In the genomic region with DNA sequence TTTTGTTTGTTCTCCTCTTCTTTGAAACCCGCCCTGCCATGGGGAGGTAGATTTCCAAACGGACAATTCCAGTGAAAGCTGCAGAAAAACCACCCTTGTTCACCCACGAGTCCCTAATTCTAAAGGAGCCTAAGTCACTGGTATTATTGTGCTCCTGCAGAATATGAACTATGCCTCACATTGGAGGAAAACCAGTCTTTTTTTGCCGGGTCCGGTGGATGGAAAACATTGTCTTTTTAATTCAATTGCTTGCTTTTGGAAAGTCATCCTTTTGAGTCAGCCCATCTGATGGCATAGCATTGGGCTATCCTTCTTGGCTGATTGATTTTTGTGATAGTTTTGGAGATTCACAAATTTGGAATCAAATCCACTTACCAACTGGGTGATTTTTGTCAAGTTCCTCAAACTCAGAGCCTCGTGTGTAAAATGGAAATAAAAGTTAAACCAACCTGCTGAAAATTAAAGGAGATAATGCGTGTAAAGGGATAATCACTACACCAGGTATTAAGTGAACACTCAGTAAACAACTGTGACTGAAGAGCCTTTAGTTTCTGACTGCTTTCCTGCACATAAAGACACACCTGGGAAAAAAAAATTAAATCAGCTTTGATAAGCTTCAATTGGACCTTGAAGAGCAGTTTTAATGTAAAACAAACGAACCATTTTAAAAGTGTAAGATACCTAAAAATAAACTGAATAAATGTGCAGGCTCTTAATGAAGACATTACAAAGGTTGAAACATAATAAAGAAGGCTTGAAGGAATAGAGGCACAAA, we compare ENCODE assay signal across 2 cellular contexts.
TF ChIP-seq lines count a peak whose summit lies in the region.

No MANE protein-coding gene starts in this region.

TF ChIP-seq in A549, 52 proteins besides CTCF, POLR2A, EP300 and RAD21:
- TF ChIP-seq, protein P1, sequence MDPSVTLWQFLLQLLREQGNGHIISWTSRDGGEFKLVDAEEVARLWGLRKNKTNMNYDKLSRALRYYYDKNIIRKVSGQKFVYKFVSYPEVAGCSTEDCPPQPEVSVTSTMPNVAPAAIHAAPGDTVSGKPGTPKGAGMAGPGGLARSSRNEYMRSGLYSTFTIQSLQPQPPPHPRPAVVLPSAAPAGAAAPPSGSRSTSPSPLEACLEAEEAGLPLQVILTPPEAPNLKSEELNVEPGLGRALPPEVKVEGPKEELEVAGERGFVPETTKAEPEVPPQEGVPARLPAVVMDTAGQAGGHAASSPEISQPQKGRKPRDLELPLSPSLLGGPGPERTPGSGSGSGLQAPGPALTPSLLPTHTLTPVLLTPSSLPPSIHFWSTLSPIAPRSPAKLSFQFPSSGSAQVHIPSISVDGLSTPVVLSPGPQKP (IDR thresholded peaks at IDR 0.05; ENCODE audit: low read depth, low read length) = no peak
- no peak for TF ChIP-seq JUNB (IDR thresholded peaks at IDR 0.05)
- no peak for TF ChIP-seq TP53 (CRISPR knock-in tag; IDR thresholded peaks at IDR 0.05)
- TF ChIP-seq RARB (CRISPR knock-in tag; IDR thresholded peaks at IDR 0.05) = no peak
- TF ChIP-seq, protein P2, sequence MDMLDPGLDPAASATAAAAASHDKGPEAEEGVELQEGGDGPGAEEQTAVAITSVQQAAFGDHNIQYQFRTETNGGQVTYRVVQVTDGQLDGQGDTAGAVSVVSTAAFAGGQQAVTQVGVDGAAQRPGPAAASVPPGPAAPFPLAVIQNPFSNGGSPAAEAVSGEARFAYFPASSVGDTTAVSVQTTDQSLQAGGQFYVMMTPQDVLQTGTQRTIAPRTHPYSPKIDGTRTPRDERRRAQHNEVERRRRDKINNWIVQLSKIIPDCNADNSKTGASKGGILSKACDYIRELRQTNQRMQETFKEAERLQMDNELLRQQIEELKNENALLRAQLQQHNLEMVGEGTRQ (IDR thresholded peaks at IDR 0.05) = no peak
- TF ChIP-seq RFX5 (IDR thresholded peaks at IDR 0.05) = no peak
- no peak for TF ChIP-seq FOSB (CRISPR knock-in tag; IDR thresholded peaks at IDR 0.05)
- no peak for TF ChIP-seq CHD4 (IDR thresholded peaks at IDR 0.05; ENCODE audit: borderline replicate concordance)
- TF ChIP-seq BHLHE40 (IDR thresholded peaks at IDR 0.05; ENCODE audit: low read depth, low read length) = no peak
- TF ChIP-seq, protein P3, sequence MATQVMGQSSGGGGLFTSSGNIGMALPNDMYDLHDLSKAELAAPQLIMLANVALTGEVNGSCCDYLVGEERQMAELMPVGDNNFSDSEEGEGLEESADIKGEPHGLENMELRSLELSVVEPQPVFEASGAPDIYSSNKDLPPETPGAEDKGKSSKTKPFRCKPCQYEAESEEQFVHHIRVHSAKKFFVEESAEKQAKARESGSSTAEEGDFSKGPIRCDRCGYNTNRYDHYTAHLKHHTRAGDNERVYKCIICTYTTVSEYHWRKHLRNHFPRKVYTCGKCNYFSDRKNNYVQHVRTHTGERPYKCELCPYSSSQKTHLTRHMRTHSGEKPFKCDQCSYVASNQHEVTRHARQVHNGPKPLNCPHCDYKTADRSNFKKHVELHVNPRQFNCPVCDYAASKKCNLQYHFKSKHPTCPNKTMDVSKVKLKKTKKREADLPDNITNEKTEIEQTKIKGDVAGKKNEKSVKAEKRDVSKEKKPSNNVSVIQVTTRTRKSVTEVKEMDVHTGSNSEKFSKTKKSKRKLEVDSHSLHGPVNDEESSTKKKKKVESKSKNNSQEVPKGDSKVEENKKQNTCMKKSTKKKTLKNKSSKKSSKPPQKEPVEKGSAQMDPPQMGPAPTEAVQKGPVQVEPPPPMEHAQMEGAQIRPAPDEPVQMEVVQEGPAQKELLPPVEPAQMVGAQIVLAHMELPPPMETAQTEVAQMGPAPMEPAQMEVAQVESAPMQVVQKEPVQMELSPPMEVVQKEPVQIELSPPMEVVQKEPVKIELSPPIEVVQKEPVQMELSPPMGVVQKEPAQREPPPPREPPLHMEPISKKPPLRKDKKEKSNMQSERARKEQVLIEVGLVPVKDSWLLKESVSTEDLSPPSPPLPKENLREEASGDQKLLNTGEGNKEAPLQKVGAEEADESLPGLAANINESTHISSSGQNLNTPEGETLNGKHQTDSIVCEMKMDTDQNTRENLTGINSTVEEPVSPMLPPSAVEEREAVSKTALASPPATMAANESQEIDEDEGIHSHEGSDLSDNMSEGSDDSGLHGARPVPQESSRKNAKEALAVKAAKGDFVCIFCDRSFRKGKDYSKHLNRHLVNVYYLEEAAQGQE (IDR thresholded peaks at IDR 0.05) = no peak
- no peak for TF ChIP-seq MAZ (IDR thresholded peaks at IDR 0.05; ENCODE audit: borderline replicate concordance, low read depth, low read length)
- TF ChIP-seq RNF2 (IDR thresholded peaks at IDR 0.05; ENCODE audit: borderline replicate concordance, low read depth) = no peak
- no peak for TF ChIP-seq ZSCAN20 (CRISPR knock-in tag; IDR thresholded peaks at IDR 0.05)
- TF ChIP-seq, protein P4, sequence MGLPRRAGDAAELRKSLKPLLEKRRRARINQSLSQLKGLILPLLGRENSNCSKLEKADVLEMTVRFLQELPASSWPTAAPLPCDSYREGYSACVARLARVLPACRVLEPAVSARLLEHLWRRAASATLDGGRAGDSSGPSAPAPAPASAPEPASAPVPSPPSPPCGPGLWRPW (IDR thresholded peaks at IDR 0.05) = no peak
- no peak for TF ChIP-seq JUN (IDR thresholded peaks at IDR 0.05)
- TF ChIP-seq SMC3 (IDR thresholded peaks at IDR 0.05) = no peak
- TF ChIP-seq, protein P5, sequence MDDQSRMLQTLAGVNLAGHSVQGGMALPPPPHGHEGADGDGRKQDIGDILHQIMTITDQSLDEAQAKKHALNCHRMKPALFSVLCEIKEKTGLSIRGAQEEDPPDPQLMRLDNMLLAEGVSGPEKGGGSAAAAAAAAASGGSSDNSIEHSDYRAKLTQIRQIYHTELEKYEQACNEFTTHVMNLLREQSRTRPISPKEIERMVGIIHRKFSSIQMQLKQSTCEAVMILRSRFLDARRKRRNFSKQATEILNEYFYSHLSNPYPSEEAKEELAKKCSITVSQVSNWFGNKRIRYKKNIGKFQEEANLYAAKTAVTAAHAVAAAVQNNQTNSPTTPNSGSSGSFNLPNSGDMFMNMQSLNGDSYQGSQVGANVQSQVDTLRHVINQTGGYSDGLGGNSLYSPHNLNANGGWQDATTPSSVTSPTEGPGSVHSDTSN (IDR thresholded peaks at IDR 0.05) = no peak
- no peak for TF ChIP-seq PHF8 (IDR thresholded peaks at IDR 0.05; ENCODE audit: borderline replicate concordance, low read depth)
- no peak for TF ChIP-seq EHMT2 (IDR thresholded peaks at IDR 0.05; ENCODE audit: low read depth)
- TF ChIP-seq, protein P6, sequence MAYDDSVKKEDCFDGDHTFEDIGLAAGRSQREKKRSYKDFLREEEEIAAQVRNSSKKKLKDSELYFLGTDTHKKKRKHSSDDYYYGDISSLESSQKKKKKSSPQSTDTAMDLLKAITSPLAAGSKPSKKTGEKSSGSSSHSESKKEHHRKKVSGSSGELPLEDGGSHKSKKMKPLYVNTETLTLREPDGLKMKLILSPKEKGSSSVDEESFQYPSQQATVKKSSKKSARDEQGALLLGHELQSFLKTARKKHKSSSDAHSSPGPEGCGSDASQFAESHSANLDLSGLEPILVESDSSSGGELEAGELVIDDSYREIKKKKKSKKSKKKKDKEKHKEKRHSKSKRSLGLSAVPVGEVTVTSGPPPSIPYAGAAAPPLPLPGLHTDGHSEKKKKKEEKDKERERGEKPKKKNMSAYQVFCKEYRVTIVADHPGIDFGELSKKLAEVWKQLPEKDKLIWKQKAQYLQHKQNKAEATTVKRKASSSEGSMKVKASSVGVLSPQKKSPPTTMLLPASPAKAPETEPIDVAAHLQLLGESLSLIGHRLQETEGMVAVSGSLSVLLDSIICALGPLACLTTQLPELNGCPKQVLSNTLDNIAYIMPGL (CRISPR knock-in tag; IDR thresholded peaks at IDR 0.05; ENCODE audit: borderline replicate concordance) = no peak

TF ChIP-seq in HCT116, 20 proteins besides CTCF, POLR2A, EP300 and RAD21:
- TF ChIP-seq ELF1 (IDR thresholded peaks at IDR 0.05; ENCODE audit: borderline replicate concordance, low read depth) = no peak
- no peak for TF ChIP-seq ZFX (IDR thresholded peaks at IDR 0.05)
- TF ChIP-seq YY1 (IDR thresholded peaks at IDR 0.05; ENCODE audit: extremely low read depth, insufficient replicate concordance, low read depth, low read length) = no peak
